ENCODE assay signal across 32 cellular contexts in the genomic region with DNA sequence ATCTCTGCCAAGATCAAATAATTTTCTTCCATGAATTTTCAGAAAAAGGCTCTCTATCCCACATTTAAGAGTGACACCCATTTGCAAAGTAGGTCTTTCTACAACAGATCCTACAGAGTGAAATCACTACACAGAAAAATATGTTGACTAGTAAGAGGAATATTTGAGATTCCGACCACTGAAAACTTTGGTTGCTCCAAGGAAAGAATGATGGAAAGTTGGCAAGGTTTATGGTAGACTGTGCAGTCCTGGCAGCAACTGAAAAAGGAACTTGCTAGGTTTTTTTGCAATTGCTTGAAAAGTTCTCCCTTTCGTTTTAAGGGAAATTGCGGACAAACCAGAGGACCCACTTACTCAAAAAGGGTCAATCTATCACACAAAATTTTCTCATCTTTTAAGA.
"Had no signal": no experiment of that assay in that cellular context is flagged by ENCODE, and none has a peak within 500 bp of the region (broad histone marks: within the 10 kb centered on the region; RNA-seq: fewer than 3 reads in every experiment).

No MANE protein-coding gene starts in this region.

- H3K4me3 ChIP-seq: cardiac muscle cell, Peyer's patch had no signal

- H3K36me3 Mint-ChIP-seq: activated CD4-positive, alpha-beta memory T cell treated with anti-CD3 and anti-CD28 coated beads for 36 hours; activated naive CD4-positive, alpha-beta T cell treated with anti-CD3 and anti-CD28 coated beads, Interleukin-2, amount 10 ng/mL, durations not matched to agents 7 days and 5 days; activated naive CD8-positive, alpha-beta T cell had no signal

- H3K4me1 ChIP-seq: Peyer's patch had no signal

- H3K27me3 Mint-ChIP-seq: activated B cell treated with CpG ODN at 0.5 μM for 24 hours; activated CD4-positive, alpha-beta memory T cell treated with anti-CD3 and anti-CD28 coated beads for 36 hours; activated naive CD4-positive, alpha-beta T cell treated with anti-CD3 and anti-CD28 coated beads, Interleukin-2, amount 10 ng/mL, durations not matched to agents 7 days and 5 days had no signal

- H3K9me3 ChIP-seq: Peyer's patch had no signal

- H3K27me3 ChIP-seq: brain microvascular endothelial cell, cardiac muscle cell, Peyer's patch had no signal

- H3K4me3 Mint-ChIP-seq: activated B cell treated with CpG ODN at 0.5 μM for 24 hours; activated CD4-positive, alpha-beta memory T cell treated with anti-CD3 and anti-CD28 coated beads for 36 hours; activated naive CD4-positive, alpha-beta T cell treated with anti-CD3 and anti-CD28 coated beads, Interleukin-2, amount 10 ng/mL, durations not matched to agents 7 days and 5 days; activated naive CD8-positive, alpha-beta T cell; activated naive CD8-positive, alpha-beta T cell treated with anti-CD3 and anti-CD28 coated beads, Interleukin-2, amount 50 U/mL, for 24 hours had no signal

- H3K27ac Mint-ChIP-seq: activated B cell treated with CpG ODN at 0.5 μM for 24 hours; activated CD4-positive, alpha-beta memory T cell treated with anti-CD3 and anti-CD28 coated beads for 36 hours; activated naive CD4-positive, alpha-beta T cell treated with anti-CD3 and anti-CD28 coated beads, Interleukin-2, amount 10 ng/mL, durations not matched to agents 7 days and 5 days; activated naive CD8-positive, alpha-beta T cell; activated naive CD8-positive, alpha-beta T cell treated with anti-CD3 and anti-CD28 coated beads, Interleukin-2, amount 50 U/mL, for 24 hours had no signal

- DNase-seq: activated B cell treated with CpG ODN at 0.5 μM for 24 hours; activated CD4-positive, alpha-beta memory T cell treated with anti-CD3 and anti-CD28 coated beads for 36 hours; activated CD4-positive, alpha-beta T cell treated with anti-CD3 and anti-CD28 coated beads for 4 hours; activated CD4-positive, alpha-beta T cell treated with anti-CD3 and anti-CD28 coated beads, Interleukin-2, amount 50 U/mL, for 1 hour; activated CD4-positive, CD25-positive, alpha-beta regulatory T cell treated with anti-CD3 and anti-CD28 coated beads, Interleukin-2, amount 50 U/mL, for 72 hours; activated CD8-positive, alpha-beta memory T cell treated with anti-CD3 and anti-CD28 coated beads, Interleukin-2, amount 50 U/mL, for 4 hours; activated effector memory CD4-positive, alpha-beta T cell treated with Interleukin-2 at 50 U/mL for 16 hours; activated naive CD4-positive, alpha-beta T cell treated with anti-CD3 and anti-CD28 coated beads, Interleukin-2, amount 10 ng/mL, durations not matched to agents 7 days and 5 days; activated naive CD8-positive, alpha-beta T cell treated with anti-CD3 and anti-CD28 coated beads, Interleukin-2, amount 50 U/mL, for 24 hours; activated T-cell treated with anti-CD3 and anti-CD28 coated beads for 4 hours; activated T-cell treated with anti-CD3 and anti-CD28 coated beads, Interleukin-2, amount 50 U/mL, for 48 hours; amniotic stem cell; brain microvascular endothelial cell; NCI-H1105; NCI-H1417 treated with DMSO at 0.1 percent for 48 hours; NCI-H187 treated with DMSO at 0.1 percent for 48 hours; NCI-H2081; NCI-H2171 treated with DMSO at 0.1 percent for 48 hours; NCI-H2227 treated with DMSO at 0.1 percent for 48 hours; NCI-H446 treated with DMSO at 0.1 percent for 48 hours; NCI-H524 treated with DMSO at 0.1 percent for 48 hours; PC-3; Peyer's patch; SW 1271; T-helper 1 cell; T-helper 2 cell; T-helper 9 cell had no signal

- ATAC-seq: activated naive CD8-positive, alpha-beta T cell treated with anti-CD3 and anti-CD28 coated beads, Interleukin-2, amount 50 U/mL, for 24 hours; PC-3; Right ventricle myocardium inferior had no signal

- H3K27ac ChIP-seq: brain microvascular endothelial cell, cardiac muscle cell, Peyer's patch, RWPE1, VCaP had no signal

- H3K36me3 ChIP-seq: brain microvascular endothelial cell, cardiac muscle cell, Peyer's patch had no signal

- H3K9me3 Mint-ChIP-seq: activated B cell treated with CpG ODN at 0.5 μM for 24 hours; activated CD4-positive, alpha-beta memory T cell treated with anti-CD3 and anti-CD28 coated beads for 36 hours; activated naive CD4-positive, alpha-beta T cell treated with anti-CD3 and anti-CD28 coated beads, Interleukin-2, amount 10 ng/mL, durations not matched to agents 7 days and 5 days; activated naive CD8-positive, alpha-beta T cell treated with anti-CD3 and anti-CD28 coated beads, Interleukin-2, amount 50 U/mL, for 24 hours had no signal

- H3K4me1 Mint-ChIP-seq: activated B cell treated with CpG ODN at 0.5 μM for 24 hours; activated naive CD4-positive, alpha-beta T cell treated with anti-CD3 and anti-CD28 coated beads, Interleukin-2, amount 10 ng/mL, durations not matched to agents 7 days and 5 days; activated naive CD8-positive, alpha-beta T cell treated with anti-CD3 and anti-CD28 coated beads, Interleukin-2, amount 50 U/mL, for 24 hours had no signal
